Comparison of ENCODE assay signal across 8 cellular contexts in genomic region chr12:93381183-93381975, GRCh38. TPM values are rescaled to one million over a fixed set of nuclear protein-coding genes. Genes with fewer than 3 reads are reported as not detected.
DNase-seq lines count a peak whose midpoint lies in the region; ATAC-seq and TF ChIP-seq lines count a peak whose summit lies in the region.

No MANE protein-coding gene starts in this region.

- DNase-seq in activated naive CD4-positive, alpha-beta T cell treated with anti-CD3 and anti-CD28 coated beads for 36 hours: no peak
- no peak for DNase-seq in activated naive CD4-positive, alpha-beta T cell (lab: John Stamatoyannopoulos, UW)
- DNase-seq in astrocyte of the cerebellum (ENCODE audit: low read depth): no peak
- no peak for DNase-seq in tibial artery
- no peak for DNase-seq in activated CD4-positive, CD25-positive, alpha-beta regulatory T cell treated with anti-CD3 and anti-CD28 coated beads, Interleukin-2, amount 50 U/mL, for 72 hours
- DNase-seq in KBM-7: no peak
- DNase-seq in upper lobe of left lung: no peak

- CTCF ChIA-PET in activated naive CD4-positive, alpha-beta T cell treated with anti-CD3 and anti-CD28 coated beads for 36 hours (lab: Charles Lee): interaction anchor here (0.6 to 2.1 kb wide), 10 partner anchors 9 to 394 kb away, joined by 3 to 14 read pairs (median 5); no protein-coding TSS in a partner anchor

- H3K27ac Mint-ChIP-seq in activated naive CD4-positive, alpha-beta T cell treated with anti-CD3 and anti-CD28 coated beads for 36 hours: peak overlapping the region; percentile 52

- ATAC-seq in upper lobe of left lung (ENCODE audit: low FRiP score in 2 of 2): no peak

- H3K27ac ChIP-seq in liver (ENCODE audit: low read depth in 1 of 2, low read length in 2 of 2) (peak overlapping the region; percentile 5 to 36), tibial artery (peak overlapping the region; percentile 93 to 96), upper lobe of left lung (peak overlapping the region in 2 of 4 donors; percentile 98)

- no peak for TF ChIP-seq EP300 in upper lobe of left lung (IDR thresholded peaks at IDR 0.05)

- H3K27me3 ChIP-seq in liver (ENCODE audit: control insufficient read depth in 4 of 4, insufficient read depth in 4 of 4, low read length in 3 of 4): no peaks in the 10 kb centered on the region
- H3K27me3 ChIP-seq in tibial artery: no peaks in the 10 kb centered on the region
- H3K27me3 ChIP-seq in upper lobe of left lung: no peaks in the 10 kb centered on the region

- 65% methylated on average over 5 of the region's 5 CpGs for WGBS in liver
- WGBS in upper lobe of left lung, 2 donors: 61 to 71% methylated on average over 5 of the region's 5 CpGs

- H3K9me3 Mint-ChIP-seq in activated naive CD4-positive, alpha-beta T cell treated with anti-CD3 and anti-CD28 coated beads for 36 hours: no peaks in the 10 kb centered on the region

- no peaks in the 10 kb centered on the region for H3K9me3 ChIP-seq in liver (ENCODE audit: control insufficient read depth in 4 of 4, low read length in 3 of 4)
- no peaks in the 10 kb centered on the region for H3K9me3 ChIP-seq in tibial artery
- H3K9me3 ChIP-seq in upper lobe of left lung: no peaks in the 10 kb centered on the region

- H3K36me3 ChIP-seq in liver (ENCODE audit: control insufficient read depth in 4 of 4, insufficient read depth in 3 of 4, low read depth in 1 of 4, low read length in 3 of 4) (no peaks in the 10 kb centered on the region), tibial artery (no peaks in the 10 kb centered on the region), upper lobe of left lung (no peaks in the 10 kb centered on the region)

- peaks cover 15% of the 10 kb centered on the region for H3K36me3 Mint-ChIP-seq in activated naive CD4-positive, alpha-beta T cell treated with anti-CD3 and anti-CD28 coated beads for 36 hours (ENCODE audit: low read depth)

- no peak for TF ChIP-seq CTCF in astrocyte of the cerebellum (IDR thresholded peaks at IDR 0.05; ENCODE audit: low read depth, low read length, missing control alignments)
- no peak for TF ChIP-seq CTCF in liver (IDR thresholded peaks at IDR 0.05; ENCODE audit: low read depth, low read length, missing input control)
- no peak for TF ChIP-seq CTCF in tibial artery (IDR thresholded peaks at IDR 0.05)
- TF ChIP-seq CTCF in upper lobe of left lung (IDR thresholded peaks at IDR 0.05): no peak

- H3K4me3 Mint-ChIP-seq in activated naive CD4-positive, alpha-beta T cell treated with anti-CD3 and anti-CD28 coated beads for 36 hours: peak overlapping the region; percentile 0

- intact Hi-C loops in activated naive CD4-positive, alpha-beta T cell treated with anti-CD3 and anti-CD28 coated beads for 36 hours (cut with micrococcal nuclease): loop anchor here (2.0 kb wide), 1 partner anchor 597 kb away; no protein-coding TSS in a partner anchor
- intact Hi-C loops in tibial artery (cut with DNase I; ENCODE audit: low total_unique reads): loop anchor here (10.0 kb wide), 1 partner anchor 257 kb away; no protein-coding TSS in a partner anchor

- H3K4me1 Mint-ChIP-seq in activated naive CD4-positive, alpha-beta T cell treated with anti-CD3 and anti-CD28 coated beads for 36 hours (ENCODE audit: low read depth): peaks cover 50% of the 10 kb centered on the region

- H3K4me1 ChIP-seq in liver (ENCODE audit: control insufficient read depth in 4 of 4, insufficient read depth in 4 of 4, low read length in 3 of 4) (peaks cover 3 to 30% (median 22%) of the 10 kb centered on the region in 4 donors), tibial artery (peaks cover 0 to 68% (median 22%) of the 10 kb centered on the region in 4 donors), upper lobe of left lung (peaks cover 33 to 52% (median 43%) of the 10 kb centered on the region in 4 donors)

- no peak for TF ChIP-seq RAD21 in liver (IDR thresholded peaks at IDR 0.05)

- TF ChIP-seq POLR2A in upper lobe of left lung (IDR thresholded peaks at IDR 0.05): no peak

- H3K9ac ChIP-seq in liver (ENCODE audit: low read depth in 1 of 2, low read length in 2 of 2): peak overlapping the region in 1 of 2 donors; percentile 99

- H3K27me3 Mint-ChIP-seq in activated naive CD4-positive, alpha-beta T cell treated with anti-CD3 and anti-CD28 coated beads for 36 hours (ENCODE audit: low read depth): no peaks in the 10 kb centered on the region

- in situ Hi-C loops in astrocyte of the cerebellum (cut with HindIII; ENCODE audit: low sequenced_read_pairs): loop anchor here (5.0 kb wide), 1 partner anchor 394 kb away; no protein-coding TSS in a partner anchor
- in situ Hi-C loops in KBM-7 (cut with MboI; ENCODE audit: low pct_unique_long_range_greater_than_20kb, low sequenced_read_pairs): loop anchor here (25.0 kb wide), 1 partner anchor 369 kb away; no protein-coding TSS in a partner anchor

- H3K4me3 ChIP-seq in astrocyte of the cerebellum (ENCODE audit: low read depth, low read length): peak overlapping the region; percentile 63
- peak overlapping the region in 2 of 3 donors; percentile 78 to 97 for H3K4me3 ChIP-seq in liver (ENCODE audit: low read depth in 1 of 3, low read length in 3 of 3)
- peak overlapping the region; percentile 84 to 87 for H3K4me3 ChIP-seq in tibial artery
- peak overlapping the region in 2 of 4 donors; percentile 87 to 95 for H3K4me3 ChIP-seq in upper lobe of left lung

TF ChIP-seq in liver, 16 proteins besides CTCF, POLR2A, EP300 and RAD21:
- TF ChIP-seq HNF4A (conservative IDR thresholded peaks at IDR 0.05) (peak in 1 of 2 donors; percentile 6), FOXA1 (IDR thresholded peaks at IDR 0.05) (no peak)

RNA-seq across cellular contexts. Expression of gene NUDT4, which starts 3.7 kb away (rescaled TPM):
- total RNA-seq in activated naive CD4-positive, alpha-beta T cell treated with anti-CD3 and anti-CD28 coated beads for 36 hours: 10 to 100 TPM; 52.2 to 53.1 TPM
- total RNA-seq in liver: 100 to 1,000 TPM in 1 of 2 donors, 10 to 100 TPM in 1; 13.9 to 141 TPM
- polyA plus RNA-seq in liver: 1 to 10 TPM; 8.9 to 9.9 TPM
- total RNA-seq in upper lobe of left lung: 10 to 100 TPM; 23.0 to 60.3 (median 34.0) TPM
